In the genomic region with DNA sequence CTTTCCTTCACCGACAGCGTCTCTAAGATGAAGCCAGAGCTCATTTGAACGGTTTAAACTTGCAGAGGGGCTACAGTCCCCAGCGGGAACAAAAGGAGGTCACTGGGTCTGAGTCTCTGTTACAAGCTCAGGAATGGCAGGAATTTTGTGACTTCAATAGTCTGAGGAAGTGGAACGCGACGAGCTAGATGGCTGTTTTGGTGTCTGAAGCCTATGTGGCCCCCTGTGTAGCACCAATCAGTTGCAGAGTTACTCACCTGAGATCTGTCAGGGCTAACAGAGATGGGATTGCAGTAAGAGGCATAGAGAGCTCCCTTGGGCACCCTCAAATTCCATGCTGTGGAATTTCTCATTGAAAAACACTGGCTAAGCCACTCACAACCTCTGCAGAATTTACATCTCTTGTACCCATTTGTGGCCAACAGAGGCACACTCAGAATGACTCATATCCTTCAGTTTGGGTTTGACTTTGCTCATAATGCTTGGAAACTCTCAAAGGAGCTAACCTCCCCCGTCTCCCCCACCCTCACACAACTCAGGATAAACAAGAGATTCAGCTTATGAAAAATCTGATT, we compare ENCODE assay signal across 9 cellular contexts. TPM values are rescaled to one million over a fixed set of nuclear protein-coding genes. Genes with fewer than 3 reads are reported as not detected.
DNase-seq lines count a peak whose midpoint lies in the region; ATAC-seq, FAIRE-seq and TF ChIP-seq lines count a peak whose summit lies in the region.
"Had no signal": no experiment of that assay in that cellular context is flagged by ENCODE, and none has a peak within 500 bp of the region (broad histone marks: within the 10 kb centered on the region; RNA-seq: fewer than 3 reads in every experiment).

No MANE protein-coding gene starts in this region.

- no TSS peak for BruUV-seq in Panc1 (replicated peaks; lab: Mats Ljungman, UMichigan)

- CTCF ChIA-PET in Panc1 (lab: Charles Lee) = interaction anchor here (3.3 kb wide), 1 partner anchor 57 kb away, joined by 21 read pairs; no protein-coding TSS in a partner anchor

- intact Hi-C loops in Panc1 (cut with micrococcal nuclease; ENCODE audit: unreplicated experiment) = no loop called here

- FAIRE-seq in GM12892 (lab: Jason Lieb, UNC) = peak; percentile 33

- H3K4me3 ChIP-seq in Panc1 (ENCODE audit: low read depth in 2 of 2, low read length in 2 of 2) (no peak overlapping the region), skeletal muscle cell (ENCODE audit: low read depth, low read length) (no peak overlapping the region)

- no peak for TF ChIP-seq CTCF in Panc1 (IDR thresholded peaks at IDR 0.05)

- H3K9me3 ChIP-seq in Panc1 (ENCODE audit: control insufficient read depth, insufficient read depth, low read depth, low read length) = no peaks in the 10 kb centered on the region

- in situ Hi-C loops in Panc1 (cut with HindIII; ENCODE audit: low pct_unique_long_range_greater_than_20kb, low sequenced_read_pairs) = no loop called here

- POLR2A ChIA-PET in Panc1 (lab: Charles Lee) = no interaction called here

- no peaks in the 10 kb centered on the region for H3K36me3 ChIP-seq in Panc1 (ENCODE audit: control insufficient read depth, insufficient read depth, low read length)

- peaks cover 3% of the 10 kb centered on the region; the same call in 1 of the 2 replicates for H3K4me1 ChIP-seq in Panc1 (ENCODE audit: control insufficient read depth, insufficient read depth, low read length)

- DNase-seq in GM12892 (ENCODE audit: insufficient read length) (no peak), Panc1 (ENCODE audit: low read depth, low spot score) (no peak), ecto neural progenitor cell (ENCODE audit: low spot score) (peak; percentile 77), skeletal muscle cell (ENCODE audit: low read depth) (peak; percentile 58), DMS 273 (lab: John Stamatoyannopoulos, UW; ENCODE audit: unreplicated experiment) (no peak), SW480 (ENCODE audit: low spot score) (no peak), NCI-H748 (lab: John Stamatoyannopoulos, UW; ENCODE audit: unreplicated experiment) (no peak)
- DNase-seq: NCI-H446 had no signal

- no peak for TF ChIP-seq POLR2A in GM12892 (IDR thresholded peaks at IDR 0.05; ENCODE audit: low read depth, low read length)

- ATAC-seq in Panc1 (peak; percentile 36; the same call in 1 of the 2 replicates), HG03521 (IDR thresholded peaks at IDR 0.05; ENCODE audit: unreplicated experiment) (no peak)

- no peak overlapping the region for H3K27ac ChIP-seq in Panc1 (ENCODE audit: low read length)

- no peaks in the 10 kb centered on the region for H3K27me3 ChIP-seq in Panc1 (ENCODE audit: control insufficient read depth, insufficient read depth, low read length)

RNA-seq across cellular contexts. Expression of gene TCP11, which starts 7.1 kb away (rescaled TPM):
- not detected for polyA plus RNA-seq in GM12892 (2012; ENCODE audit: missing spikeins)
- not detected for total RNA-seq in Panc1 (2021; ENCODE audit: unreplicated experiment)
- polyA plus RNA-seq in Panc1 (2012; ENCODE audit: insufficient read length) = not detected

Comparison
In these comparisons a context has a peak if more than half of its experiments do, and no peak if none do; other contexts are left out.
1. DNase-seq: peak in ecto neural progenitor cell (single experiment) and skeletal muscle cell (single experiment); none in GM12892 (single experiment), Panc1 (single experiment), DMS 273 (single experiment), SW480 (single experiment) and NCI-H748 (single experiment).